ENCODE assay signal across 24 cellular contexts in the genomic region with DNA sequence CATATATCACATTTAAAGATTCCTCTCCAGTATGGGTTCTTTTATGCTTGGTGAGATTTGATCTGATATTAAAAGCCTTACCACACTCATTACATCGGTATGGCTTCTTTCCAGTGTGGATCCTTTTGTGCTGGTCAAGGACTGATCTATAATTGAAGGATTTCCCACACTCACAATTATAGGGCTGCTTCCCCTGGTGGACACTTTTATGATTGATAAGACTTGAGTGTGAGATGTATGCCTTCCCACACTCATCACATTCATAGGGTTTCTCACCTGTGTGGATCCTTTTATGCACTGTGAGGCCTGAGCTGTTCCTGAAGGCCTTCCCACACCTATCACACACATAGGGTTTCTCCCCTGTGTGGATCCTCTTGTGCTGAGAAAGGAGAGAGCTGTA. TPM values are rescaled to one million over a fixed set of nuclear protein-coding genes. Genes with fewer than 3 reads are reported as not detected.
DNase-seq lines count a peak whose midpoint lies in the region; ATAC-seq and TF ChIP-seq lines count a peak whose summit lies in the region.
"Had no signal": no experiment of that assay in that cellular context is flagged by ENCODE, and none has a peak within 500 bp of the region (broad histone marks: within the 10 kb centered on the region; RNA-seq: fewer than 3 reads in every experiment).

No MANE protein-coding gene starts in this region.

- H3K27ac Mint-ChIP-seq in endothelial cell (ENCODE audit: unreplicated experiment) = no peak overlapping the region
- H3K27ac Mint-ChIP-seq: CD8-positive, alpha-beta T cell; IgD-negative memory B cell had no signal

- no peak overlapping the region for H3K27ac ChIP-seq in OCI-LY7 (ENCODE audit: low read depth, low read length, poor library complexity, severe bottlenecking)
- H3K27ac ChIP-seq: Peyer's patch had no signal

- ATAC-seq in HG02973 (IDR thresholded peaks at IDR 0.05; ENCODE audit: unreplicated experiment) (no peak), HG02678 (IDR thresholded peaks at IDR 0.05; ENCODE audit: unreplicated experiment) (no peak)
- ATAC-seq: CD8-positive, alpha-beta T cell had no signal

- H3K36me3 ChIP-seq in OCI-LY7 (ENCODE audit: insufficient read depth, low read length) = peaks cover 84% of the 10 kb centered on the region

- H3K27me3 Mint-ChIP-seq in endothelial cell (ENCODE audit: unreplicated experiment) = peaks cover 2% of the 10 kb centered on the region
- H3K27me3 Mint-ChIP-seq: IgD-negative memory B cell had no signal

- BruUV-seq in OCI-LY7 (replicated peaks; lab: Mats Ljungman, UMichigan) = no TSS peak

- peaks cover 8% of the 10 kb centered on the region for H3K9me3 Mint-ChIP-seq in endothelial cell (ENCODE audit: unreplicated experiment)

- DNase-seq in AG09309 (ENCODE audit: low read depth) = no peak
- DNase-seq in GM12864 (ENCODE audit: low read depth) = no peak
- DNase-seq in OCI-LY7 (ENCODE audit: low spot score) = no peak
- no peak for DNase-seq in endothelial cell (ENCODE audit: low spot score)
- no peak for DNase-seq in NCI-H2029 treated with DMSO at 0.1 percent for 48 hours (lab: John Stamatoyannopoulos, UW)
- DNase-seq: AML-193; C1 segment of cervical spinal cord; CD8-positive, alpha-beta T cell; DMS79 treated with DMSO at 0.1 percent for 48 hours; H7; NCI-H1092; NCI-H1417 treated with DMSO at 0.1 percent for 48 hours; NCI-H1694 treated with DMSO at 0.1 percent for 48 hours; NCI-H2081 treated with DMSO at 0.1 percent for 48 hours; NCI-H2171; NCI-H226; NCI-H510A; NCI-H69; Peyer's patch; SIG-M5; T-helper 2 cell had no signal

- peaks cover 8% of the 10 kb centered on the region for H3K4me1 Mint-ChIP-seq in endothelial cell (ENCODE audit: unreplicated experiment)

- peaks cover 71% of the 10 kb centered on the region for H3K36me3 Mint-ChIP-seq in endothelial cell (ENCODE audit: low read depth, unreplicated experiment)

- H3K4me1 ChIP-seq in OCI-LY7 (ENCODE audit: insufficient read depth, low read length, poor library complexity, severe bottlenecking) = peaks cover 3% of the 10 kb centered on the region
- H3K4me1 ChIP-seq: Peyer's patch had no signal

- no peaks in the 10 kb centered on the region; the same call in 1 of the 2 replicates for H4K20me1 ChIP-seq in OCI-LY7 (ENCODE audit: insufficient read depth, low read length)

- intact Hi-C loops in OCI-LY7 (cut with micrococcal nuclease; ENCODE audit: unreplicated experiment) = no loop called here

- H3K4me3 ChIP-seq in AG09309 (ENCODE audit: control insufficient read depth, low read depth, low read length) (no peak overlapping the region), GM12864 (ENCODE audit: low read depth, low read length) (no peak overlapping the region), OCI-LY7 (ENCODE audit: low read depth, low read length, poor library complexity, severe bottlenecking) (no peak overlapping the region)
- H3K4me3 ChIP-seq: Peyer's patch had no signal

- TF ChIP-seq CTCF in AG09309 (IDR thresholded peaks at IDR 0.05; ENCODE audit: control insufficient read depth, insufficient read depth, low read depth, low read length, missing control alignments) (peak; percentile 1), GM12864 (IDR thresholded peaks at IDR 0.05; ENCODE audit: low read depth, low read length, missing control alignments) (peak; percentile 12), OCI-LY7 (conservative IDR thresholded peaks at IDR 0.05; ENCODE audit: low read length) (peak; percentile 56), endothelial cell (IDR thresholded peaks at IDR 0.05; ENCODE audit: unreplicated experiment) (no peak)

- peak overlapping the region; percentile 83 for H3K4me3 Mint-ChIP-seq in endothelial cell (ENCODE audit: unreplicated experiment)
- H3K4me3 Mint-ChIP-seq: CD8-positive, alpha-beta T cell; IgD-negative memory B cell had no signal

- CTCF ChIA-PET in OCI-LY7 (lab: Charles Lee; ENCODE audit: unreplicated experiment) = no interaction called here

- POLR2A ChIA-PET in OCI-LY7 (lab: Charles Lee) = interaction anchor here (1.7 kb wide), 1 partner anchor 12 kb away, joined by 6 read pairs; no protein-coding TSS in a partner anchor

- H2AFZ ChIP-seq in OCI-LY7 (ENCODE audit: low read length) = no peak overlapping the region

- no peaks in the 10 kb centered on the region for H3K9me3 ChIP-seq in OCI-LY7 (ENCODE audit: low read length)

- no peaks in the 10 kb centered on the region for H3K9me2 ChIP-seq in OCI-LY7 (ENCODE audit: insufficient read depth, low read length)

- H3K79me2 ChIP-seq in OCI-LY7 (ENCODE audit: insufficient read depth, low read depth, low read length) = peaks cover 4% of the 10 kb centered on the region; the same call in 1 of the 2 replicates

- no peak overlapping the region for H3K4me2 ChIP-seq in OCI-LY7 (ENCODE audit: low read length)

RNA-seq across cellular contexts. Expression of a gene that starts 12.2 kb away (rescaled TPM):
- total RNA-seq in OCI-LY7 (2014; rRNA removed; shearing (Covaris generic)) = 58.4 and 59.0 TPM in 2 replicates
- 69.2 and 79.1 TPM in 2 replicates for total RNA-seq in OCI-LY7 (2022)
- 30.2 TPM for total RNA-seq in endothelial cell (ENCODE audit: unreplicated experiment)

RNA-seq across cellular contexts. Expression of a gene that starts 46.3 kb away (rescaled TPM):
- 65.2 and 75.4 TPM in 2 replicates for total RNA-seq in OCI-LY7 (2014; rRNA removed; shearing (Covaris generic))
- total RNA-seq in OCI-LY7 (2022) (95.2 and 103 TPM in 2 replicates), endothelial cell (ENCODE audit: unreplicated experiment) (115 TPM)

RNA-seq across cellular contexts. Expression of a gene that starts 50.1 kb away (rescaled TPM):
- not detected in 2 replicates for total RNA-seq in OCI-LY7 (2014; rRNA removed; shearing (Covaris generic))
- total RNA-seq in OCI-LY7 (2022) (not detected in 2 replicates), endothelial cell (ENCODE audit: unreplicated experiment) (0.59 TPM)
- total RNA-seq: CD8-positive, alpha-beta T cell had no signal
